In genomic region chr1:244322181-244322580, GRCh38 we compare ENCODE assay signal across 12 cellular contexts.
DNase-seq lines count a peak whose midpoint lies in the region; ATAC-seq and TF ChIP-seq lines count a peak whose summit lies in the region.
"Had no signal": no experiment of that assay in that cellular context is flagged by ENCODE, and none has a peak within 500 bp of the region (broad histone marks: within the 10 kb centered on the region; RNA-seq: fewer than 3 reads in every experiment).

No MANE protein-coding gene starts in this region.

- no TSS peak for BruUV-seq in mammary epithelial cell (replicated peaks; lab: Mats Ljungman, UMichigan)

- H3K27ac ChIP-seq in 22Rv1, result peak overlapping the region; percentile 25; the same call in 1 of the 2 replicates
- peak overlapping the region; percentile 76 for H3K27ac ChIP-seq in GM23248
- peak overlapping the region; percentile 89 for H3K27ac ChIP-seq in mammary epithelial cell (ENCODE audit: insufficient read depth, low read depth, low read length)
- H3K27ac ChIP-seq in testis, result peak overlapping the region in 1 of 2 donors; percentile 77

- H3K9me3 ChIP-seq in GM23248 (ENCODE audit: low read depth) (no peaks in the 10 kb centered on the region), mammary epithelial cell (replicated peaks; ENCODE audit: insufficient read depth, low read length) (no peaks in the 10 kb centered on the region), testis (no peaks in the 10 kb centered on the region)

- dilution Hi-C loops in mammary epithelial cell (cut with HindIII; ENCODE audit: low sequenced_read_pairs), result no loop called here

- no peaks in the 10 kb centered on the region for H3K9me2 ChIP-seq in GM23248 (ENCODE audit: insufficient read depth)

- intact Hi-C loops in mammary epithelial cell (cut with micrococcal nuclease) (loop anchor here (2.0 kb wide), 1 partner anchor 31 kb away; a partner anchor contains a TSS), testis (cut with DNase I; ENCODE audit: low total_unique reads) (no loop called here)

- CTCF ChIA-PET in mammary epithelial cell (lab: Charles Lee; ENCODE audit: low non-redundant PET), result no interaction called here

- H3K27me3 ChIP-seq in GM23248 (replicated peaks; ENCODE audit: insufficient read depth), result no peaks in the 10 kb centered on the region
- H3K27me3 ChIP-seq in mammary epithelial cell (ENCODE audit: insufficient read depth, low read length), result no peaks in the 10 kb centered on the region
- H3K27me3 ChIP-seq in testis, result no peaks in the 10 kb centered on the region
- H3K27me3 ChIP-seq: MG63 had no signal

- H3K4me3 ChIP-seq in GM23248, result no peak overlapping the region
- H3K4me3 ChIP-seq in mammary epithelial cell (replicated peaks in 1 of 3; ENCODE audit: insufficient read depth in 1 of 3, low read depth in 2 of 3, low read length in 3 of 3), result peak overlapping the region in 1 of 3 experiments; percentile 55
- H3K4me3 ChIP-seq in testis, result no peak overlapping the region
- H3K4me3 ChIP-seq: MG63 had no signal

- no peaks in the 10 kb centered on the region for H3K36me3 Mint-ChIP-seq in nephron (ENCODE audit: low read depth)

- peaks cover 2% of the 10 kb centered on the region for H3K9me3 Mint-ChIP-seq in nephron

- peaks cover 26% of the 10 kb centered on the region for H3K4me1 ChIP-seq in GM23248 (ENCODE audit: insufficient read depth)
- peaks cover 27% of the 10 kb centered on the region for H3K4me1 ChIP-seq in mammary epithelial cell (ENCODE audit: insufficient read depth, low read length)
- H3K4me1 ChIP-seq in testis, result no peaks in the 10 kb centered on the region

- no peak overlapping the region for H2AFZ ChIP-seq in GM23248
- H2AFZ ChIP-seq in mammary epithelial cell (ENCODE audit: low read depth, low read length), result no peak overlapping the region

- in situ Hi-C loops in GM23248 (cut with MboI), result no loop called here
- in situ Hi-C loops in mammary epithelial cell (cut with MboI; ENCODE audit: low sequenced_read_pairs in 2 of 2), result no loop called here

- no peak for TF ChIP-seq CTCF in 22Rv1 (IDR thresholded peaks at IDR 0.05)
- TF ChIP-seq CTCF in mammary epithelial cell (conservative IDR thresholded peaks at IDR 0.05 in 1 of 2, IDR thresholded peaks at IDR 0.05 in 1 of 2; ENCODE audit: extremely low read depth in 1 of 2, insufficient read depth in 1 of 2, low read depth in 1 of 2, low read length in 2 of 2), result no peak
- no peak for TF ChIP-seq CTCF in nephron (IDR thresholded peaks at IDR 0.05; ENCODE audit: unreplicated experiment in 3 of 3)
- TF ChIP-seq CTCF in testis (IDR thresholded peaks at IDR 0.05), result no peak

- no peak for ATAC-seq in HG03139 (IDR thresholded peaks at IDR 0.05; ENCODE audit: unreplicated experiment)

- H3K36me3 ChIP-seq in GM23248 (ENCODE audit: low read depth) (no peaks in the 10 kb centered on the region), mammary epithelial cell (ENCODE audit: insufficient read depth, low read length) (no peaks in the 10 kb centered on the region), testis (ENCODE audit: low read depth, missing control alignments) (no peaks in the 10 kb centered on the region)
- H3K36me3 ChIP-seq: MG63 had no signal

- H4K20me1 ChIP-seq in GM23248 (ENCODE audit: insufficient read depth) (no peaks in the 10 kb centered on the region), mammary epithelial cell (ENCODE audit: insufficient read depth, low read length) (no peaks in the 10 kb centered on the region)

- TF ChIP-seq POLR2A in testis (IDR thresholded peaks at IDR 0.05), result no peak

- 88 to 100% methylated on average over 1 of the region's 1 CpG for WGBS in GM23248 (ENCODE audit: low coverage in 1 of 2, low lambda C conversion rate in 2 of 2, missing lambda C conversion rate in 2 of 2), 2 experiments
- 71% methylated on average over 1 of the region's 1 CpG for WGBS in mammary epithelial cell (ENCODE audit: low coverage, missing lambda C conversion rate)
- WGBS in testis, 2 donors, result 79 to 86% methylated on average over 1 of the region's 1 CpG

- H3K4me1 Mint-ChIP-seq in nephron, result no peaks in the 10 kb centered on the region

- DNase-seq in GM23248 (no peak), mammary epithelial cell (no peak), 8988T (no peak), testis (no peak), Kasumi-1 (lab: John Stamatoyannopoulos, UW) (no peak)
- DNase-seq: DMS 273 treated with DMSO at 0.1 percent for 48 hours; effector CD8-positive, alpha-beta T cell; MG63; NCI-H82 had no signal

- H3K79me2 ChIP-seq in GM23248 (ENCODE audit: insufficient read depth), result no peaks in the 10 kb centered on the region
- no peaks in the 10 kb centered on the region for H3K79me2 ChIP-seq in mammary epithelial cell (ENCODE audit: insufficient read depth, low read length)

- peaks cover 32% of the 10 kb centered on the region for H3F3A ChIP-seq in GM23248 (ENCODE audit: insufficient read depth)

- H3K9ac ChIP-seq in GM23248, result no peak overlapping the region
- no peak overlapping the region for H3K9ac ChIP-seq in mammary epithelial cell (ENCODE audit: insufficient read depth, low read length)

- H3K4me2 ChIP-seq in GM23248 (ENCODE audit: unreplicated experiment) (peak overlapping the region; percentile 79), mammary epithelial cell (ENCODE audit: insufficient read depth, low read depth, low read length) (peak overlapping the region; percentile 95)

- H3K4me3 Mint-ChIP-seq in nephron, result no peak overlapping the region

- H3K27ac Mint-ChIP-seq in nephron, result peak overlapping the region; percentile 76 to 87 (median 80)

- no peaks in the 10 kb centered on the region for H3K27me3 Mint-ChIP-seq in nephron (ENCODE audit: low read depth)
